16 cellular contexts compared by ENCODE assay signal in the genomic region with DNA sequence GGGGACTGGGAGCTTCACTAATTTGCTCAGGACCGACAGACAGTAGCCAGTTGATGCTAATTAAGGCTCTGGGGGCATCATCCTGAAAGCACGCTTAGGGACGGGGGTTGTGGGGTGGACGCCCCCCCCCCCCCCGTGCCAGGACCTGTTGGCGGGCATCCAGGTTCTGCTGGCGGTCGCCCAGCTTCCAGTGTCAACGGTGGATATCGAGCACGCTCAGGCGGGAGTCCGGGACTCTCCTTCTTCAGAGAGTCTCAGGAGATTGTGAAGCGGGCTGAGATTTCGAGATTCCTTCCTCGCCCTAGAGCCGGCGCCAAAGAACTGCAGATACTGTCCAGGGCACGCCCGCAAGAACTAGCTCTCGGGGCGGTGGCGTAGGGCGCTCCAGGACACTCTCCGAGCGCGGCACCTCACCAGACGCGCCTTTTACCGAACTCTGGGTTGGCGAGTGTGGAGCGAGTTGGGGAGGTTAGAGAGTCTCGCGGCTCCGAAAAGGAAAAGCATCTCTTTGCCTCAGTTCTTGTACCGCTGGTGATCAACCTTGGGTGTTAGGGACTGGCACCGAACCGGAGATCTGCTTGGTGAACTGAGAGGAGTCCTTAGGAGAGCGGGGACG. TPM values are rescaled to one million over a fixed set of nuclear protein-coding genes. Genes with fewer than 3 reads are reported as not detected.
DNase-seq lines count a peak whose midpoint lies in the region; ATAC-seq and TF ChIP-seq lines count a peak whose summit lies in the region.
"Had no signal": no experiment of that assay in that cellular context is flagged by ENCODE, and none has a peak within 500 bp of the region (broad histone marks: within the 10 kb centered on the region; RNA-seq: fewer than 3 reads in every experiment).

No MANE protein-coding gene starts in this region.

- WGBS in body of pancreas, 2 donors, result 1% methylated on average over 35 to 38 of the region's 40 CpGs

- no peak overlapping the region for H3K27ac ChIP-seq in CD4-positive, alpha-beta memory T cell (ENCODE audit: low read depth, low read length)
- H3K27ac ChIP-seq in body of pancreas, result no peak overlapping the region
- H3K27ac ChIP-seq: right atrium auricular region, VCaP had no signal

- peaks cover 0 to 3% of the 10 kb centered on the region in 2 donors for H3K36me3 Mint-ChIP-seq in CD4-positive, alpha-beta memory T cell
- no peaks in the 10 kb centered on the region for H3K36me3 Mint-ChIP-seq in central memory CD8-positive, alpha-beta T cell (ENCODE audit: insufficient read depth)
- peaks cover 0 to 12% (median 0%) of the 10 kb centered on the region in 3 donors for H3K36me3 Mint-ChIP-seq in naive thymus-derived CD8-positive, alpha-beta T cell

- peaks cover 53% of the 10 kb centered on the region for H3K27me3 ChIP-seq in CD4-positive, alpha-beta memory T cell (ENCODE audit: insufficient read depth, low read length)
- H3K27me3 ChIP-seq in body of pancreas, result peaks cover 0 to 60% of the 10 kb centered on the region in 2 donors

- TF ChIP-seq POLR2A in body of pancreas (IDR thresholded peaks at IDR 0.05), result no peak

- no peak for DNase-seq in CD4-positive, alpha-beta memory T cell
- peak; percentile 31 for DNase-seq in GM20000 (ENCODE audit: low spot score)
- DNase-seq in central memory CD8-positive, alpha-beta T cell (ENCODE audit: low spot score in 2 of 2), result no peak
- DNase-seq in naive thymus-derived CD8-positive, alpha-beta T cell, result no peak
- no peak for DNase-seq in Ammon's horn (ENCODE audit: low spot score)
- no peak for DNase-seq in body of pancreas
- DNase-seq: activated naive CD4-positive, alpha-beta T cell; cortex of kidney; NCI-H2029 treated with DMSO at 0.1 percent for 48 hours; RPMI8226 had no signal

- H3K4me1 ChIP-seq in CD4-positive, alpha-beta memory T cell (ENCODE audit: insufficient read depth, low read length), result peaks cover 33% of the 10 kb centered on the region
- peaks cover 24% of the 10 kb centered on the region for H3K4me1 ChIP-seq in body of pancreas

- peaks cover 0 to 6% (median under 1%) of the 10 kb centered on the region in 8 donors for H3K9me3 Mint-ChIP-seq in CD4-positive, alpha-beta memory T cell
- no peaks in the 10 kb centered on the region for H3K9me3 Mint-ChIP-seq in central memory CD8-positive, alpha-beta T cell
- peaks cover 0 to 12% (median 0%) of the 10 kb centered on the region in 9 donors for H3K9me3 Mint-ChIP-seq in naive thymus-derived CD8-positive, alpha-beta T cell

- no peak overlapping the region for H3K4me3 ChIP-seq in CD4-positive, alpha-beta memory T cell (ENCODE audit: low read length in 2 of 2)
- H3K4me3 ChIP-seq in body of pancreas, result no peak overlapping the region
- H3K4me3 ChIP-seq: right atrium auricular region had no signal

- intact Hi-C loops in CD4-positive, alpha-beta memory T cell (cut with micrococcal nuclease), result no loop called here
- intact Hi-C loops in body of pancreas (cut with DNase I), result no loop called here

- TF ChIP-seq CTCF in GM20000 (IDR thresholded peaks at IDR 0.05; ENCODE audit: extremely low read depth, missing control alignments), result no peak
- TF ChIP-seq CTCF in body of pancreas (IDR thresholded peaks at IDR 0.05), result no peak

- H3K9me3 ChIP-seq in CD4-positive, alpha-beta memory T cell (ENCODE audit: control insufficient read depth in 1 of 2, low read length in 2 of 2), result no peaks in the 10 kb centered on the region
- H3K9me3 ChIP-seq in body of pancreas, result no peaks in the 10 kb centered on the region
- H3K9me3 ChIP-seq: right atrium auricular region had no signal

- H3K4me1 Mint-ChIP-seq in CD4-positive, alpha-beta memory T cell, result peaks cover 13 to 66% (median 32%) of the 10 kb centered on the region in 4 donors
- peaks cover 27% of the 10 kb centered on the region for H3K4me1 Mint-ChIP-seq in central memory CD8-positive, alpha-beta T cell
- peaks cover 15 to 40% (median 29%) of the 10 kb centered on the region in 4 donors for H3K4me1 Mint-ChIP-seq in naive thymus-derived CD8-positive, alpha-beta T cell

- H3K27me3 Mint-ChIP-seq in CD4-positive, alpha-beta memory T cell, result peaks cover 56% of the 10 kb centered on the region in 2 donors
- peaks cover 91% of the 10 kb centered on the region for H3K27me3 Mint-ChIP-seq in central memory CD8-positive, alpha-beta T cell
- peaks cover 46 to 88% (median 69%) of the 10 kb centered on the region in 5 donors for H3K27me3 Mint-ChIP-seq in naive thymus-derived CD8-positive, alpha-beta T cell

- CTCF ChIA-PET in CD4-positive, alpha-beta memory T cell (lab: Charles Lee; ENCODE audit: partially characterized antibody), result no interaction called here

- no peak for ATAC-seq in central memory CD8-positive, alpha-beta T cell (replicated peaks; ENCODE audit: extremely low read depth, poor library complexity, severe bottlenecking)
- no peak for ATAC-seq in naive thymus-derived CD8-positive, alpha-beta T cell
- ATAC-seq in GM21390 (IDR thresholded peaks at IDR 0.05; ENCODE audit: unreplicated experiment) (no peak), GM18858 (IDR thresholded peaks at IDR 0.05; ENCODE audit: unreplicated experiment) (no peak), body of pancreas (no peak)

- POLR2A ChIA-PET in CD4-positive, alpha-beta memory T cell (lab: Charles Lee; ENCODE audit: partially characterized antibody), result no interaction called here
- POLR2A ChIA-PET in naive thymus-derived CD8-positive, alpha-beta T cell (lab: Charles Lee), result interaction anchor here (0.6 kb wide), 1 partner anchor 19 kb away, joined by 4 read pairs; no protein-coding TSS in a partner anchor

- no peaks in the 10 kb centered on the region for H3K36me3 ChIP-seq in CD4-positive, alpha-beta memory T cell (ENCODE audit: insufficient read depth, low read length)
- H3K36me3 ChIP-seq in body of pancreas (replicated peaks in 1 of 2; ENCODE audit: insufficient read depth in 1 of 2, low read depth in 2 of 2), result no peaks in the 10 kb centered on the region
- H3K36me3 ChIP-seq: right atrium auricular region had no signal

- no peak overlapping the region for H3K27ac Mint-ChIP-seq in CD4-positive, alpha-beta memory T cell
- H3K27ac Mint-ChIP-seq in central memory CD8-positive, alpha-beta T cell (ENCODE audit: low read depth), result no peak overlapping the region
- H3K27ac Mint-ChIP-seq in naive thymus-derived CD8-positive, alpha-beta T cell, result no peak overlapping the region

- H3K4me3 Mint-ChIP-seq in CD4-positive, alpha-beta memory T cell, result peak overlapping the region in 6 of 8 donors; percentile 10 to 57 (median 43)
- peak overlapping the region; percentile 18 for H3K4me3 Mint-ChIP-seq in central memory CD8-positive, alpha-beta T cell
- H3K4me3 Mint-ChIP-seq in naive thymus-derived CD8-positive, alpha-beta T cell, result peak overlapping the region in 6 of 10 donors; percentile 23 to 75 (median 45)

RNA-seq across cellular contexts. Expression of gene RAX, which starts 5.6 kb away (rescaled TPM):
- total RNA-seq in CD4-positive, alpha-beta memory T cell, result not detected
- polyA plus RNA-seq in CD4-positive, alpha-beta memory T cell, result not detected
- total RNA-seq in naive thymus-derived CD8-positive, alpha-beta T cell, result not detected
- polyA plus RNA-seq in naive thymus-derived CD8-positive, alpha-beta T cell, result not detected
- not detected for total RNA-seq in body of pancreas
- total RNA-seq: glomerular endothelial cell, mesenteric fat pad, right atrium auricular region had no signal

RNA-seq across cellular contexts. Expression of gene GRP, which starts 47.7 kb away (rescaled TPM):
- not detected for total RNA-seq in CD4-positive, alpha-beta memory T cell
- not detected for polyA plus RNA-seq in CD4-positive, alpha-beta memory T cell
- total RNA-seq in naive thymus-derived CD8-positive, alpha-beta T cell, result not detected
- polyA plus RNA-seq in naive thymus-derived CD8-positive, alpha-beta T cell, result not detected
- 1 to 10 TPM in 1 of 2 donors, not detected in 1; 5.2 TPM for total RNA-seq in body of pancreas
- total RNA-seq: glomerular endothelial cell, mesenteric fat pad, right atrium auricular region had no signal

RNA-seq across cellular contexts. Expression of gene CPLX4, which starts 50.8 kb away (rescaled TPM):
- not detected for total RNA-seq in CD4-positive, alpha-beta memory T cell
- polyA plus RNA-seq in CD4-positive, alpha-beta memory T cell, result not detected
- not detected for total RNA-seq in naive thymus-derived CD8-positive, alpha-beta T cell
- not detected for polyA plus RNA-seq in naive thymus-derived CD8-positive, alpha-beta T cell
- not detected for total RNA-seq in body of pancreas
- total RNA-seq: glomerular endothelial cell, mesenteric fat pad, right atrium auricular region had no signal
